In the genomic region with DNA sequence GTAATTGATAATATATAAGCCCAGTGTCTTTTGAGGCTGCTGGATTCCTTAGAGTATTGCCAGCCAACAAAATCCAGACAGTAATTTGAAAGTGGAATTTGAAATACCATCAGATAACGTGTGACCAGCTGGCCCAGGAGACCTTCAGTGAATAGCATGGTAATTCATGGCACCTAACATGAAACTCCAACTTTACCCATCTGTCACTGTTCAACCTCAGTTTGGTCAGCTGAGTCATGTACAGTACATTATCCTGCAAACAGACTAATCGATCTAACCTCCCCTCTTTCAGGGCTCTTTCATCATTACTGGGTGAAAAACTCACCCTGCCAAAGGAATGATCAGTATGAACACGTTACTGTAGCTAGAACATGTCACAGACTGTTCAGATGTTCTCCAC, we compare ENCODE assay signal across 1 cellular context.
TF ChIP-seq lines count a peak whose summit lies in the region.

No MANE protein-coding gene starts in this region.

TF ChIP-seq in SK-N-SH, 30 proteins besides CTCF, POLR2A, EP300 and RAD21 (continued from another document):
- TF ChIP-seq, protein P1, sequence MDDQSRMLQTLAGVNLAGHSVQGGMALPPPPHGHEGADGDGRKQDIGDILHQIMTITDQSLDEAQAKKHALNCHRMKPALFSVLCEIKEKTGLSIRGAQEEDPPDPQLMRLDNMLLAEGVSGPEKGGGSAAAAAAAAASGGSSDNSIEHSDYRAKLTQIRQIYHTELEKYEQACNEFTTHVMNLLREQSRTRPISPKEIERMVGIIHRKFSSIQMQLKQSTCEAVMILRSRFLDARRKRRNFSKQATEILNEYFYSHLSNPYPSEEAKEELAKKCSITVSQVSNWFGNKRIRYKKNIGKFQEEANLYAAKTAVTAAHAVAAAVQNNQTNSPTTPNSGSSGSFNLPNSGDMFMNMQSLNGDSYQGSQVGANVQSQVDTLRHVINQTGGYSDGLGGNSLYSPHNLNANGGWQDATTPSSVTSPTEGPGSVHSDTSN (IDR thresholded peaks at IDR 0.05): peak; percentile 32; the same call in 1 of the 2 replicates
